Comparison of ENCODE assay signal across 15 cellular contexts in the genomic region with DNA sequence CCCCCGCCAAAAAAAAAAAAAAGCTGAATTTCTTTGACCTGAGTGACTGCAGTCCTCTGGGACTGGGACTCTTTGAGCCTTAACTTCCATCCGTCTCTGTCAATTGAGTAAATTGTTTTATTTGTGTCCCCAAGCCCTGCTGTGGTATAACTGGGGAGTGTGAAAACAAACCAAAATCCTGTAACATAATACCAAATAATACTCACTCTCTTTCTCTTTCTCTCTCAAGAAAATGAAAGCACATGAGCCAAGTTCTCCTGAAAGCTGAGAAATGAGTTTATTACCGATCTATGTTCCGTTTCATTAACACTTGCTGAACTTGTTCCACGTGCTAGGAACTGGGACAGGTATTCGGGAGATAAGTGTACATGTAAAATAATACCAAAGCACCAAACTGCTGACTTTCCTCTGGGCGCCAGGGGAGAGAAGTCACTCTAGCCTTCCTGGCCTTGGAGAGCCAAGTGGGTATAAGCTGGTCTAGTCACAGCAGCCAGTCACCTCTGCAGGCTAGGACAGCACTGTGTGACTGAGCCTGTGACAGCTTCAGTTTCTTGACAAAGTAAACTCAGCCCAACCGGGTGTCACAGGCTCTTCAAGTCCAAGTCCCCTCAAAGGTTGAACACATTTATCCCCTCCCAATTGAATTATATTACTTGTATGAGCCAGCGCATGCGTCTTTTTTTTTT. TPM values are rescaled to one million over a fixed set of nuclear protein-coding genes. Genes with fewer than 3 reads are reported as not detected.
A peak's percentile ranks its signal among the peaks of the same experiment; 100 is the strongest.
DNase-seq lines count a peak whose midpoint lies in the region; ATAC-seq and TF ChIP-seq lines count a peak whose summit lies in the region.
"Had no signal": no experiment of that assay in that cellular context is flagged by ENCODE, and none has a peak within 500 bp of the region (broad histone marks: within the 10 kb centered on the region; RNA-seq: fewer than 3 reads in every experiment).

No MANE protein-coding gene starts in this region.

- H3K4me2 ChIP-seq in H9 (ENCODE audit: insufficient read depth, insufficient read length, low read length), result no peak overlapping the region

- POLR2A ChIA-PET in naive thymus-derived CD8-positive, alpha-beta T cell (lab: Charles Lee), result interaction anchor here (0.6 to 2.8 kb wide), 5 partner anchors 8 to 137 kb away, joined by 3 to 15 read pairs (median 3); no protein-coding TSS in a partner anchor

- H3K27ac Mint-ChIP-seq in CD4-positive, CD25-positive, alpha-beta regulatory T cell, result peak overlapping the region; percentile 48 to 94 (median 89)
- peak overlapping the region; percentile 92 for H3K27ac Mint-ChIP-seq in activated T-helper 2 cell treated with anti-CD3 and anti-CD28 coated beads, Interferon-gamma antibody, Interleukin-2, Interleukin-4, amounts not matched to agents 10 μg/mL and 5 μg/mL and 100 μg/mL, durations not matched to agents 14 hours and 24 hours and 36 hours
- peak overlapping the region; percentile 57 to 94 (median 85) for H3K27ac Mint-ChIP-seq in naive thymus-derived CD8-positive, alpha-beta T cell
- no peak overlapping the region for H3K27ac Mint-ChIP-seq in H9
- H3K27ac Mint-ChIP-seq: mesothelial cell of epicardium, progenitor cell of endocrine pancreas had no signal

- no peak overlapping the region for H4K91ac ChIP-seq in H9 (ENCODE audit: insufficient read length, low read depth, low read length)

- DNase-seq in CD4-positive, CD25-positive, alpha-beta regulatory T cell, result peak in 1 of 3 donors; percentile 31
- no peak for DNase-seq in activated T-helper 2 cell treated with anti-CD3 and anti-CD28 coated beads, Interferon-gamma antibody, Interleukin-2, Interleukin-4, amounts not matched to agents 10 μg/mL and 5 μg/mL and 100 μg/mL, durations not matched to agents 14 hours and 24 hours and 36 hours (ENCODE audit: low spot score)
- no peak for DNase-seq in naive thymus-derived CD8-positive, alpha-beta T cell
- no peak for DNase-seq in stimulated activated naive CD4-positive, alpha-beta T cell treated with Interleukin-2 at 50 U/mL for 16 hours (lab: John Stamatoyannopoulos, UW)
- DNase-seq in H9 (no peak), superior temporal gyrus (ENCODE audit: extremely low spot score) (no peak)
- DNase-seq: effector CD4-positive, alpha-beta T cell; H7; NCI-H2029 had no signal

- H2BK20ac ChIP-seq in H9 (ENCODE audit: low read depth, low read length, poor library complexity, severe bottlenecking), result no peak overlapping the region

- H3K4me3 Mint-ChIP-seq in CD4-positive, CD25-positive, alpha-beta regulatory T cell, result peak overlapping the region in 3 of 4 donors; percentile 30 to 59 (median 32)
- H3K4me3 Mint-ChIP-seq in activated T-helper 2 cell treated with anti-CD3 and anti-CD28 coated beads, Interferon-gamma antibody, Interleukin-2, Interleukin-4, amounts not matched to agents 10 μg/mL and 5 μg/mL and 100 μg/mL, durations not matched to agents 14 hours and 24 hours and 36 hours (ENCODE audit: low read depth), result peak overlapping the region; percentile 76
- peak overlapping the region in 9 of 10 donors; percentile 32 to 66 (median 57) for H3K4me3 Mint-ChIP-seq in naive thymus-derived CD8-positive, alpha-beta T cell
- H3K4me3 Mint-ChIP-seq in H9, result no peak overlapping the region
- H3K4me3 Mint-ChIP-seq: mesothelial cell of epicardium had no signal

- H4K8ac ChIP-seq in H9 (replicated peaks; ENCODE audit: insufficient read length, low read depth, low read length), result no peak overlapping the region

- H3K56ac ChIP-seq in H9 (ENCODE audit: insufficient read length, low read depth, low read length), result no peak overlapping the region

- H3K9me3 ChIP-seq in CD4-positive, CD25-positive, alpha-beta regulatory T cell (ENCODE audit: control insufficient read depth in 2 of 2, low read length in 2 of 2), result no peaks in the 10 kb centered on the region
- no peaks in the 10 kb centered on the region for H3K9me3 ChIP-seq in H9 (ENCODE audit: control insufficient read depth, low read depth, low read length)
- H3K9me3 ChIP-seq: body of pancreas, SJSA1 had no signal

- H3K27ac ChIP-seq in CD4-positive, CD25-positive, alpha-beta regulatory T cell (ENCODE audit: insufficient read depth, low read length, poor library complexity, severe bottlenecking), result peak overlapping the region; percentile 58
- H3K27ac ChIP-seq in H9 (ENCODE audit: insufficient read length, low read depth, low read length), result no peak overlapping the region
- H3K27ac ChIP-seq: SJSA1 had no signal

- H3K36me3 Mint-ChIP-seq in CD4-positive, CD25-positive, alpha-beta regulatory T cell, result peaks cover 37% of the 10 kb centered on the region
- H3K36me3 Mint-ChIP-seq in activated T-helper 2 cell treated with anti-CD3 and anti-CD28 coated beads, Interferon-gamma antibody, Interleukin-2, Interleukin-4, amounts not matched to agents 10 μg/mL and 5 μg/mL and 100 μg/mL, durations not matched to agents 14 hours and 24 hours and 36 hours (ENCODE audit: low read depth), result peaks cover 78% of the 10 kb centered on the region
- H3K36me3 Mint-ChIP-seq in naive thymus-derived CD8-positive, alpha-beta T cell, result peaks cover 12 to 76% (median 22%) of the 10 kb centered on the region in 3 donors
- no peaks in the 10 kb centered on the region for H3K36me3 Mint-ChIP-seq in H9 (ENCODE audit: insufficient read depth in 1 of 3, low read depth in 3 of 3)
- H3K36me3 Mint-ChIP-seq: mesothelial cell of epicardium had no signal

- WGBS in H9 (ENCODE audit: extremely low coverage, insufficient read length, low lambda C conversion rate), result no CpG with 5 or more reads among the region's 10 CpGs

- no peak for TF ChIP-seq CTCF in H9 (conservative IDR thresholded peaks at IDR 0.05)

- peaks cover 47% of the 10 kb centered on the region for H3K36me3 ChIP-seq in CD4-positive, CD25-positive, alpha-beta regulatory T cell (ENCODE audit: control insufficient read depth, insufficient read depth, low read length)
- H3K36me3 ChIP-seq: SJSA1 had no signal

- no peak overlapping the region for H2AK5ac ChIP-seq in H9 (ENCODE audit: insufficient read length, low read length)

- H3K23me2 ChIP-seq in H9 (ENCODE audit: insufficient read length, low read depth, low read length, poor library complexity, severe bottlenecking), result no peaks in the 10 kb centered on the region

- H2BK5ac ChIP-seq in H9 (ENCODE audit: insufficient read length, low read length), result no peak overlapping the region

- peaks cover 24% of the 10 kb centered on the region for H3K4me1 ChIP-seq in CD4-positive, CD25-positive, alpha-beta regulatory T cell (ENCODE audit: control insufficient read depth, insufficient read depth, low read length, poor library complexity, severe bottlenecking)
- H3K4me1 ChIP-seq in H9 (ENCODE audit: insufficient read depth, low read length), result no peaks in the 10 kb centered on the region
- H3K4me1 ChIP-seq: SJSA1 had no signal

- no peak overlapping the region for H3T11ph ChIP-seq in H9 (ENCODE audit: low read length)

- no peaks in the 10 kb centered on the region for H3K27me3 ChIP-seq in CD4-positive, CD25-positive, alpha-beta regulatory T cell (ENCODE audit: control insufficient read depth, insufficient read depth, low read length)
- H3K27me3 ChIP-seq in H9 (ENCODE audit: insufficient read depth, low read length), result no peaks in the 10 kb centered on the region
- H3K27me3 ChIP-seq: body of pancreas had no signal

- no peak overlapping the region for H3K23ac ChIP-seq in H9 (ENCODE audit: insufficient read length, low read depth, low read length)

- H3K79me2 ChIP-seq in H9 (ENCODE audit: insufficient read depth, low read length), result no peaks in the 10 kb centered on the region

- H2BK12ac ChIP-seq in H9 (ENCODE audit: insufficient read length, low read depth, low read length), result no peak overlapping the region

- no peak overlapping the region for H3K18ac ChIP-seq in H9 (ENCODE audit: insufficient read length, low read depth, low read length)

- no peaks in the 10 kb centered on the region for H3K79me1 ChIP-seq in H9 (ENCODE audit: insufficient read depth, low read depth, low read length, poor library complexity, severe bottlenecking)

- H4K5ac ChIP-seq in H9 (ENCODE audit: insufficient read length, low read depth, low read length), result no peak overlapping the region

- intact Hi-C loops in activated T-helper 2 cell treated with anti-CD3 and anti-CD28 coated beads, Interferon-gamma antibody, Interleukin-2, Interleukin-4, amounts not matched to agents 10 μg/mL and 5 μg/mL and 100 μg/mL, durations not matched to agents 14 hours and 24 hours and 36 hours (cut with micrococcal nuclease), result loop anchor here (1.0 kb wide), 3 partner anchors 8 to 67 kb away; no protein-coding TSS in a partner anchor

- ATAC-seq in CD4-positive, CD25-positive, alpha-beta regulatory T cell (ENCODE audit: low read depth in 2 of 2), result peak; percentile 39 to 40
- ATAC-seq in GM18867 (IDR thresholded peaks at IDR 0.05; ENCODE audit: unreplicated experiment), result peak; percentile 62
- ATAC-seq in naive thymus-derived CD8-positive, alpha-beta T cell, result peak in 1 of 2 donors; percentile 34
- ATAC-seq: body of pancreas had no signal

- H2BK120ac ChIP-seq in H9 (ENCODE audit: low read depth, low read length, poor library complexity, severe bottlenecking), result no peak overlapping the region

- H3K14ac ChIP-seq in H9 (ENCODE audit: insufficient read depth, low read length), result no peak overlapping the region

- H3K27me3 Mint-ChIP-seq in CD4-positive, CD25-positive, alpha-beta regulatory T cell, result no peaks in the 10 kb centered on the region
- no peaks in the 10 kb centered on the region for H3K27me3 Mint-ChIP-seq in activated T-helper 2 cell treated with anti-CD3 and anti-CD28 coated beads, Interferon-gamma antibody, Interleukin-2, Interleukin-4, amounts not matched to agents 10 μg/mL and 5 μg/mL and 100 μg/mL, durations not matched to agents 14 hours and 24 hours and 36 hours (ENCODE audit: low read depth)
- H3K27me3 Mint-ChIP-seq in naive thymus-derived CD8-positive, alpha-beta T cell, result no peaks in the 10 kb centered on the region
- H3K27me3 Mint-ChIP-seq in H9 (ENCODE audit: low read depth), result peaks cover 40% of the 10 kb centered on the region
- H3K27me3 Mint-ChIP-seq: progenitor cell of endocrine pancreas had no signal

- no peak overlapping the region for H3K4ac ChIP-seq in H9 (ENCODE audit: low read depth, low read length)

- peaks cover 20 to 72% (median 40%) of the 10 kb centered on the region in 4 donors for H3K4me1 Mint-ChIP-seq in CD4-positive, CD25-positive, alpha-beta regulatory T cell
- peaks cover 61% of the 10 kb centered on the region for H3K4me1 Mint-ChIP-seq in activated T-helper 2 cell treated with anti-CD3 and anti-CD28 coated beads, Interferon-gamma antibody, Interleukin-2, Interleukin-4, amounts not matched to agents 10 μg/mL and 5 μg/mL and 100 μg/mL, durations not matched to agents 14 hours and 24 hours and 36 hours (ENCODE audit: low read depth)
- H3K4me1 Mint-ChIP-seq in naive thymus-derived CD8-positive, alpha-beta T cell, result peaks cover 35 to 80% (median 64%) of the 10 kb centered on the region in 4 donors
- H3K4me1 Mint-ChIP-seq in H9, result peaks cover 0 to 4% of the 10 kb centered on the region in 2 experiments; a peak in 1 of 4 replicates

- peaks cover 0 to 1% (median 0%) of the 10 kb centered on the region in 7 donors for H3K9me3 Mint-ChIP-seq in CD4-positive, CD25-positive, alpha-beta regulatory T cell
- H3K9me3 Mint-ChIP-seq in activated T-helper 2 cell treated with anti-CD3 and anti-CD28 coated beads, Interferon-gamma antibody, Interleukin-2, Interleukin-4, amounts not matched to agents 10 μg/mL and 5 μg/mL and 100 μg/mL, durations not matched to agents 14 hours and 24 hours and 36 hours, result no peaks in the 10 kb centered on the region
- H3K9me3 Mint-ChIP-seq in naive thymus-derived CD8-positive, alpha-beta T cell, result no peaks in the 10 kb centered on the region
- H3K9me3 Mint-ChIP-seq in H9, result no peaks in the 10 kb centered on the region
- H3K9me3 Mint-ChIP-seq: mesothelial cell of epicardium had no signal

- no peaks in the 10 kb centered on the region for H4K20me1 ChIP-seq in H9 (ENCODE audit: control insufficient read depth, insufficient read depth, insufficient read length)

- peak overlapping the region; percentile 21 for H3K4me3 ChIP-seq in CD4-positive, CD25-positive, alpha-beta regulatory T cell (ENCODE audit: low read depth, low read length)
- H3K4me3 ChIP-seq: body of pancreas, SJSA1 had no signal

- no peak overlapping the region for H2BK15ac ChIP-seq in H9 (ENCODE audit: low read depth, low read length)

- no peak overlapping the region for H3K9ac ChIP-seq in H9 (ENCODE audit: extremely low read depth, insufficient read length, low read length)

- no peak overlapping the region for H2AFZ ChIP-seq in H9 (ENCODE audit: low read length)

RNA-seq across cellular contexts. Expression of a gene that starts 23.1 kb away (rescaled TPM):
- total RNA-seq in CD4-positive, CD25-positive, alpha-beta regulatory T cell, result 398 TPM
- polyA plus RNA-seq in CD4-positive, CD25-positive, alpha-beta regulatory T cell, result 100 to 1,000 TPM; 108 to 188 (median 130) TPM
- 308 and 327 TPM in 2 replicates for total RNA-seq in activated T-helper 2 cell treated with anti-CD3 and anti-CD28 coated beads, Interferon-gamma antibody, Interleukin-2, Interleukin-4, amounts not matched to agents 10 μg/mL and 5 μg/mL and 100 μg/mL, durations not matched to agents 14 hours and 24 hours and 36 hours
- 100 to 1,000 TPM; 384 to 405 TPM for total RNA-seq in naive thymus-derived CD8-positive, alpha-beta T cell
- polyA plus RNA-seq in naive thymus-derived CD8-positive, alpha-beta T cell, result 100 to 1,000 TPM; 150 to 199 (median 153) TPM
- not detected in 2 replicates for total RNA-seq in H9 (2021)
- total RNA-seq: fibroblast of villous mesenchyme, H7 had no signal

RNA-seq across cellular contexts. Expression of a gene that starts 42.6 kb away (rescaled TPM):
- total RNA-seq in CD4-positive, CD25-positive, alpha-beta regulatory T cell, result 1.0 TPM
- polyA plus RNA-seq in CD4-positive, CD25-positive, alpha-beta regulatory T cell, result under 1 TPM in 1 of 4 donors, not detected in 3; 0.43 TPM
- 2.1 and 2.2 TPM in 2 replicates for total RNA-seq in activated T-helper 2 cell treated with anti-CD3 and anti-CD28 coated beads, Interferon-gamma antibody, Interleukin-2, Interleukin-4, amounts not matched to agents 10 μg/mL and 5 μg/mL and 100 μg/mL, durations not matched to agents 14 hours and 24 hours and 36 hours
- total RNA-seq in naive thymus-derived CD8-positive, alpha-beta T cell, result 10 to 100 TPM; 13.6 to 14.9 TPM
- polyA plus RNA-seq in naive thymus-derived CD8-positive, alpha-beta T cell, result 1 to 10 TPM in 2 of 3 donors, under 1 TPM in 1; 0.90 to 3.4 (median 1.0) TPM
- total RNA-seq in H9 (2021), result 7.0 and 8.1 TPM in 2 replicates

Comparison
In these comparisons a context has a peak if more than half of its experiments do, and no peak if none do; other contexts are left out.
1. H3K27ac Mint-ChIP-seq: peak in CD4-positive, CD25-positive, alpha-beta regulatory T cell (3 of 3), activated T-helper 2 cell treated with anti-CD3 and anti-CD28 coated beads, Interferon-gamma antibody, Interleukin-2, Interleukin-4, amounts not matched to agents 10 μg/mL and 5 μg/mL and 100 μg/mL, durations not matched to agents 14 hours and 24 hours and 36 hours (single experiment) and naive thymus-derived CD8-positive, alpha-beta T cell (10 of 10); none in H9 (0 of 3).
2. H3K4me3 Mint-ChIP-seq: peak in CD4-positive, CD25-positive, alpha-beta regulatory T cell (3 of 4), activated T-helper 2 cell treated with anti-CD3 and anti-CD28 coated beads, Interferon-gamma antibody, Interleukin-2, Interleukin-4, amounts not matched to agents 10 μg/mL and 5 μg/mL and 100 μg/mL, durations not matched to agents 14 hours and 24 hours and 36 hours (single experiment) and naive thymus-derived CD8-positive, alpha-beta T cell (9 of 10); none in H9 (0 of 2).
3. RNA of a gene that starts 23.1 kb away (total RNA-seq): 384 to 405 TPM in naive thymus-derived CD8-positive, alpha-beta T cell, 398 TPM in CD4-positive, CD25-positive, alpha-beta regulatory T cell (single experiment) and 308 to 327 TPM in activated T-helper 2 cell treated with anti-CD3 and anti-CD28 coated beads, Interferon-gamma antibody, Interleukin-2, Interleukin-4, amounts not matched to agents 10 μg/mL and 5 μg/mL and 100 μg/mL, durations not matched to agents 14 hours and 24 hours and 36 hours; not detected in H9; every median in the first group is over 100 times any median in the second.